ENCODE assay signal across 5 cellular contexts in genomic region chr15:75715312-75715832, GRCh38. TPM values are rescaled to one million over a fixed set of nuclear protein-coding genes. Genes with fewer than 3 reads are reported as not detected.
"Had no signal": no experiment of that assay in that cellular context is flagged by ENCODE, and none has a peak within 500 bp of the region (broad histone marks: within the 10 kb centered on the region; RNA-seq: fewer than 3 reads in every experiment).

No MANE protein-coding gene starts in this region.

RNA-seq across cellular contexts. Expression of gene CSPG4, which starts 2.7 kb away (rescaled TPM):
- total RNA-seq: activated CD4-positive, alpha-beta T cell treated with anti-CD3 and anti-CD28 coated beads, Interleukin-2, amount 10 ng/mL, durations not matched to agents 24 days and 14 days; activated CD8-positive, alpha-beta T cell treated with anti-CD3 and anti-CD28 coated beads for 36 hours; activated naive CD8-positive, alpha-beta T cell treated with anti-CD3 and anti-CD28 coated beads for 36 hours; activated T-cell treated with anti-CD3 and anti-CD28 coated beads, Interleukin-2, amount 50 U/mL, for 72 hours; OCI-LY7 had no signal
